ENCODE assay signal across 8 cellular contexts in the genomic region with DNA sequence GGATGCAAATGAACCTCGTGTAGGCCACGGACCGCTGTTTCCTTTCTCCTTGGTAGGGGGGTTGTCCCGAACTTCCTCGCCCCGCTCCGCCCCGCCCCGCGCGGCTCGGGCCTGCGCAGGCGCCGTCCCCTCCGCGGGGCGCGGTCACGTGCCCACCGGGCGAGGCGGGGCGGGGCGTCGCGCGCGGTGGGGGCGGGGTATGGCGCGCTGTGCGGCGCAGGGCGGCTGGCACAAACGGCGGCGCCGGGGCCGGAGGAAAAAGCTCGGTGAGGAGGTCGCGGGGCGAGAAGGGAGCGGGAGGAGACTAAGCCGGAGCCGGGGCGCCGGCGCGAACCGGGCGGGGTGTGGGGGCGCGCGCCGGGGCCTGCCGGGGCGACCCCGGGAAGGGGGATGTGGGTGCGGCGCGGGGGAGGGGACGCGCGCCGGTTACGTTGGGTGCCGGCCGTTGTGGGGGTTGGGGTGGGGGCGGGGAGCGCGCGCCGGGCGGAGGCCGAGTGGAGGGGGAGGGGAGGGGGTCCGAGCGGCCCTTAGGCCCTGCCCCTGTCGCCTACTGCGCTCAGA. TPM values are rescaled to one million over a fixed set of nuclear protein-coding genes. Genes with fewer than 3 reads are reported as not detected.
A peak's percentile ranks its signal among the peaks of the same experiment; 100 is the strongest.
DNase-seq lines count a peak whose midpoint lies in the region; ATAC-seq, FAIRE-seq and TF ChIP-seq lines count a peak whose summit lies in the region.

EGLN2 (plus strand) TSS at position 195 of the 561 bp plus-strand sequence. CDS start 1,382 bp downstream, outside the sequence.

- H3K4me3 ChIP-seq in AG09309 (ENCODE audit: control insufficient read depth, low read depth, low read length), result peak within 1 kb of the TSS; percentile 98
- peak within 1 kb of the TSS; percentile 89 for H3K4me3 ChIP-seq in K562
- peak within 1 kb of the TSS; percentile 74 to 81 for H3K4me3 ChIP-seq in kidney (ENCODE audit: low read length in 2 of 2)
- H3K4me3 ChIP-seq in stomach, result peak within 1 kb of the TSS; percentile 86 to 98 (median 92)

- peaks cover 50 to 58% of the 10 kb centered on the region in 2 experiments for H3K4me1 ChIP-seq in K562 (replicated peaks in 1 of 2; ENCODE audit: control insufficient read depth in 2 of 2, insufficient read depth in 2 of 2, low read length in 2 of 2)
- H3K4me1 ChIP-seq in kidney (ENCODE audit: control insufficient read depth in 1 of 2, insufficient read depth in 1 of 2, low read depth in 1 of 2, low read length in 2 of 2), result peaks cover 24 to 47% of the 10 kb centered on the region in 2 donors
- H3K4me1 ChIP-seq in stomach, result peaks cover 48 to 54% (median 50%) of the 10 kb centered on the region in 4 donors

- H2AFZ ChIP-seq in K562 (ENCODE audit: low read depth, low read length), result peak within 1 kb of the TSS; percentile 88

- no peak for FAIRE-seq in K562 (lab: Jason Lieb, UNC)
- no peak for FAIRE-seq in kidney (lab: Jason Lieb, UNC)

- H3K4me2 ChIP-seq in K562 (ENCODE audit: insufficient read depth, low read length), result peak within 1 kb of the TSS; percentile 82

- H3K9me1 ChIP-seq in K562 (ENCODE audit: control insufficient read depth, insufficient read depth, low read length), result peaks cover 13% of the 10 kb centered on the region

- TF ChIP-seq CTCF in AG09309 (IDR thresholded peaks at IDR 0.05; ENCODE audit: control insufficient read depth, insufficient read depth, low read depth, low read length, missing control alignments), result no peak
- no peak for TF ChIP-seq CTCF in K562 (IDR thresholded peaks at IDR 0.05 in 2 of 3, conservative IDR thresholded peaks at IDR 0.05 in 1 of 3; ENCODE audit: insufficient read depth in 2 of 3, low read depth in 1 of 3, low read length in 3 of 3)
- no peak for TF ChIP-seq CTCF in kidney (IDR thresholded peaks at IDR 0.05; ENCODE audit: borderline replicate concordance, extremely low read depth, insufficient read depth)
- TF ChIP-seq CTCF in stomach (IDR thresholded peaks at IDR 0.05), result no peak

- DNase-seq in AG09309 (ENCODE audit: low read depth), result no peak
- peak; percentile 82 for DNase-seq in GM19238 (ENCODE audit: insufficient read length, low spot score)
- DNase-seq in HPDE6-E6E7 (ENCODE audit: extremely low spot score), result peak; percentile 88
- peak; percentile 68 to 95 (median 84) for DNase-seq in K562 (ENCODE audit: extremely low read depth in 1 of 4, low spot score in 3 of 4)
- DNase-seq in kidney, result no peak
- no peak for DNase-seq in stomach
- no peak for DNase-seq in NCI-H2196 (lab: John Stamatoyannopoulos, UW; ENCODE audit: unreplicated experiment)

- TF ChIP-seq RAD21 in K562 (CRISPR knock-in tag; conservative IDR thresholded peaks at IDR 0.05 in 1 of 2, IDR thresholded peaks at IDR 0.05 in 1 of 2), result no peak

- intact Hi-C loops in K562 (cut with micrococcal nuclease), result loop anchor here (1.0 to 2.0 kb wide), 2 partner anchors 21 to 48 kb away; partner anchors contain the start of genes ACTMAP, RAB4B and SNRPA
- intact Hi-C loops in kidney (cut with DNase I), result no loop called here
- intact Hi-C loops in stomach (cut with DNase I; ENCODE audit: low total_unique reads), result no loop called here

- H3K9me3 ChIP-seq in K562 (replicated peaks; ENCODE audit: control insufficient read depth, insufficient read depth, low read depth, low read length) (no peaks in the 10 kb centered on the region), kidney (ENCODE audit: control insufficient read depth in 1 of 2, low read length in 2 of 2) (no peaks in the 10 kb centered on the region), stomach (no peaks in the 10 kb centered on the region)

- H3K9ac ChIP-seq in K562 (ENCODE audit: insufficient read depth in 1 of 2, low read depth in 2 of 2, low read length in 2 of 2) (peak within 1 kb of the TSS; percentile 95 to 98), kidney (ENCODE audit: low read length in 2 of 2) (peak within 1 kb of the TSS; percentile 76 to 82)

- TF ChIP-seq POLR2A in K562 (conservative IDR thresholded peaks at IDR 0.05) (no peak), stomach (IDR thresholded peaks at IDR 0.05) (no peak)

- CTCF ChIA-PET in K562 (lab: Yijun Ruan, JAX; ENCODE audit: low intra/inter-chr PET ratio), result no interaction called here

- POLR2A ChIA-PET in K562 (lab: Yijun Ruan, JAX), result interaction anchor here (0.6 to 1.9 kb wide), 7 partner anchors 8 to 356 kb away, joined by 3 to 15 read pairs (median 4); partner anchors contain the start of genes ACTMAP, BLVRB and RAB4B

- in situ Hi-C loops in K562 (cut with MboI), result no loop called here

- ATAC-seq in K562, result peak; percentile 2
- ATAC-seq in HG03354 (IDR thresholded peaks at IDR 0.05; ENCODE audit: poor library complexity, severe bottlenecking, unreplicated experiment), result no peak

- TF ChIP-seq EP300 in K562 (IDR thresholded peaks at IDR 0.05; ENCODE audit: low read length) (no peak; the same call in 1 of the 2 replicates), stomach (IDR thresholded peaks at IDR 0.05) (no peak)

- H3K27me3 ChIP-seq in K562 (ENCODE audit: control insufficient read depth in 2 of 2, insufficient read depth in 2 of 2, low read length in 2 of 2) (no peaks in the 10 kb centered on the region), stomach (no peaks in the 10 kb centered on the region)

- H4K20me1 ChIP-seq in K562 (replicated peaks; ENCODE audit: control insufficient read depth, insufficient read depth, low read length), result peaks cover 28% of the 10 kb centered on the region

- no TSS peak for BruUV-seq in K562 (replicated peaks; lab: Mats Ljungman, UMichigan)

- H3K27ac ChIP-seq in K562 (ENCODE audit: extremely low read depth, low read depth, low read length) (peak within 1 kb of the TSS; percentile 95), kidney (ENCODE audit: low read depth in 2 of 2, low read length in 2 of 2) (peak within 1 kb of the TSS; percentile 81 to 90), stomach (peak within 1 kb of the TSS; percentile 95 to 99 (median 97))

- peaks cover 39% of the 10 kb centered on the region; the same call in 2 of the 3 replicates for H3K36me3 ChIP-seq in K562 (ENCODE audit: control insufficient read depth, insufficient read depth, low read length)
- peaks cover 0 to 4% of the 10 kb centered on the region in 2 donors for H3K36me3 ChIP-seq in kidney (ENCODE audit: control insufficient read depth in 1 of 2, insufficient read depth in 2 of 2, low read length in 2 of 2)
- H3K36me3 ChIP-seq in stomach, result peaks cover 11 to 26% (median 15%) of the 10 kb centered on the region in 4 donors

- H3K79me2 ChIP-seq in K562 (ENCODE audit: control insufficient read depth, insufficient read depth, low read length), result peaks cover 48% of the 10 kb centered on the region

- 3% methylated on average over 6 of the region's 81 CpGs for WGBS in K562 (ENCODE audit: insufficient coverage, low coverage, missing lambda C conversion rate)
- 0 to 1% (median 0%) methylated on average over 3 to 76 of the region's 81 CpGs for WGBS in stomach, 5 donors

TF ChIP-seq in K562, 482 proteins besides CTCF, POLR2A, EP300 and RAD21 (continues in another document):
- no peak for TF ChIP-seq ZNF24 (IDR thresholded peaks at IDR 0.05)
- peak; percentile 49 for TF ChIP-seq PCBP1 (IDR thresholded peaks at IDR 0.05; ENCODE audit: low read depth, low read length, poor library complexity, severe bottlenecking)
- peak; percentile 46 for TF ChIP-seq GMEB1 (CRISPR knock-in tag; IDR thresholded peaks at IDR 0.05)
- TF ChIP-seq ZNF644 (tag; IDR thresholded peaks at IDR 0.05; ENCODE audit: low read depth), result no peak
- 0 out of 2 replicates have a peak, but pooled peaks have one; percentile 2 for TF ChIP-seq MXI1 (IDR thresholded peaks at IDR 0.05; ENCODE audit: low read depth, low read length)
- TF ChIP-seq RCOR1 (IDR thresholded peaks at IDR 0.05; ENCODE audit: borderline replicate concordance in 1 of 2, low read depth in 2 of 2, low read length in 2 of 2), result 0 out of 4 replicates have a peak, but pooled peaks of 1 of the 2 experiments have one; percentile 1

RNA-seq across cellular contexts. Expression of gene EGLN2, which starts in this region (rescaled TPM):
- total RNA-seq in K562 (2011; cell fraction: chromatin; rRNA removed; ENCODE audit: low replicate concordance), result 63.0 and 140 TPM in 2 replicates
- 93.6 and 96.2 TPM in 2 replicates for total RNA-seq in K562 (2011; cell fraction: nucleolus; rRNA removed)
- 80.4 and 98.4 TPM in 2 replicates for total RNA-seq in K562 (2011; cell fraction: nucleoplasm; rRNA removed)
- total RNA-seq in K562 (2014; rRNA removed), result 104 and 120 TPM in 2 replicates
- total RNA-seq in K562 (2014; rRNA removed; fragmentation: Illumina TruSeq; extraction: Trizol), result 51.2 and 71.0 TPM in 2 replicates
- total RNA-seq in K562 (2015; rRNA removed; fragmentation: Illumina TruSeq; extraction: Trizol), result 92.0 and 92.9 TPM in 2 replicates
- total RNA-seq in K562 (2021), result 111 and 114 TPM in 2 replicates
- 41.1 and 52.0 TPM in 2 replicates for polyA plus RNA-seq in K562 (2011; rRNA removed)
- polyA plus RNA-seq in K562 (2011; cell fraction: cytosol; rRNA removed), result 56.6 and 123 TPM in 2 replicates
- polyA plus RNA-seq in K562 (2011; cell fraction: nucleus; rRNA removed), result 86.2 and 132 TPM in 2 replicates
- 87.1 and 100 TPM in 2 replicates for polyA plus RNA-seq in K562 (2012)
- 65.7 and 78.9 TPM in 2 replicates for polyA plus RNA-seq in K562 (2014; fragmentation: Illumina TruSeq; extraction: Trizol)
- 10 to 100 TPM in 1 of 2 experiments, 1 to 10 TPM in 1; 9.6 to 19.1 TPM for polyA plus RNA-seq in K562 (2014; fragmentation: Nextera tagmentation; extraction: Ambion mirVana)
- polyA plus RNA-seq in K562 (2014; rRNA removed), result 81.3 and 92.5 TPM in 2 replicates
- polyA minus RNA-seq in K562 (2011; rRNA and poly(A)+ RNA removed), result 18.5 and 29.1 TPM in 2 replicates
- 35.9 and 41.9 TPM in 2 replicates for polyA minus RNA-seq in K562 (2011; cell fraction: cytosol; rRNA and poly(A)+ RNA removed)
- 31.8 and 35.2 TPM in 2 replicates for polyA minus RNA-seq in K562 (2011; cell fraction: nucleus; rRNA and poly(A)+ RNA removed)
- 96.0 TPM for total RNA-seq in kidney
- polyA plus RNA-seq in kidney (ENCODE audit: insufficient read depth, low read depth, low replicate concordance), result 96.3 TPM
- 100 to 1,000 TPM in 1 of 5 donors, 10 to 100 TPM in 4; 30.0 to 115 (median 71.2) TPM for total RNA-seq in stomach
- polyA plus RNA-seq in stomach, result 10 to 100 TPM; 69.8 to 73.9 (median 71.7) TPM

Comparison
In these comparisons a context has a peak if more than half of its experiments do, and no peak if none do; other contexts are left out.
1. DNase-seq: peak in GM19238 (single experiment), HPDE6-E6E7 (single experiment) and K562 (4 of 4); none in AG09309 (single experiment), kidney (single experiment), stomach (single experiment) and NCI-H2196 (single experiment).
2. Peak in every context shown above with its lines, with median percentiles within 50 percentile points of each other: H3K4me3 ChIP-seq and H3K27ac ChIP-seq.